ENCODE assay signal across 8 cellular contexts in genomic region chr1:185314416-185314815, GRCh38. TPM values are rescaled to one million over a fixed set of nuclear protein-coding genes. Genes with fewer than 3 reads are reported as not detected.
A peak's percentile ranks its signal among the peaks of the same experiment; 100 is the strongest.
DNase-seq lines count a peak whose midpoint lies in the region; ATAC-seq and TF ChIP-seq lines count a peak whose summit lies in the region.

No MANE protein-coding gene starts in this region.

- no peaks in the 10 kb centered on the region for H3K27me3 Mint-ChIP-seq in CD8-positive, alpha-beta T cell (ENCODE audit: low read depth)
- H3K27me3 Mint-ChIP-seq in central memory CD8-positive, alpha-beta T cell = no peaks in the 10 kb centered on the region
- H3K27me3 Mint-ChIP-seq in naive B cell = no peaks in the 10 kb centered on the region

- no peak overlapping the region for H2AFZ ChIP-seq in Loucy (ENCODE audit: low read length)

- H3K79me2 ChIP-seq in Loucy (ENCODE audit: insufficient read depth, low read length) = peaks cover 93% of the 10 kb centered on the region

- no peaks in the 10 kb centered on the region for H3K27me3 ChIP-seq in CD8-positive, alpha-beta T cell (ENCODE audit: insufficient read depth, low read length)
- H3K27me3 ChIP-seq in Loucy (ENCODE audit: insufficient read depth, low read length, poor library complexity, severe bottlenecking) = peaks cover 7% of the 10 kb centered on the region

- H3K27ac Mint-ChIP-seq in CD8-positive, alpha-beta T cell = peak overlapping the region; percentile 30
- peak overlapping the region; percentile 99 for H3K27ac Mint-ChIP-seq in central memory CD8-positive, alpha-beta T cell (ENCODE audit: low read depth)
- H3K27ac Mint-ChIP-seq in naive B cell = peak overlapping the region in 1 of 6 donors; percentile 21

- no peak for DNase-seq in CD8-positive, alpha-beta T cell
- DNase-seq in central memory CD8-positive, alpha-beta T cell (ENCODE audit: low spot score in 2 of 2) = no peak
- DNase-seq in naive B cell (no peak), NCI-H345 treated with DMSO at 0.1 percent for 48 hours (lab: John Stamatoyannopoulos, UW; ENCODE audit: unreplicated experiment) (no peak), middle frontal gyrus (ENCODE audit: extremely low spot score, low spot score) (no peak)
- DNase-seq in stimulated activated CD8-positive, alpha-beta memory T cell treated with anti-CD3 and anti-CD28 coated beads, Interleukin-4, amount 100 ng/mL, for 48 hours = no peak

- POLR2A ChIA-PET in CD8-positive, alpha-beta T cell (lab: Charles Lee) = interaction anchor here (0.7 kb wide), 1 partner anchor 24 kb away, joined by 5 read pairs; no protein-coding TSS in a partner anchor

- H3K27ac ChIP-seq in CD8-positive, alpha-beta T cell (ENCODE audit: low read depth, low read length) = no peak overlapping the region

- H3K9me3 ChIP-seq in CD8-positive, alpha-beta T cell (ENCODE audit: low read length) = no peaks in the 10 kb centered on the region
- H3K9me3 ChIP-seq in Loucy (ENCODE audit: insufficient read depth, low read depth, low read length) = no peaks in the 10 kb centered on the region

- H3K9ac ChIP-seq in Loucy (ENCODE audit: low read depth, low read length, poor library complexity, severe bottlenecking) = peak overlapping the region; percentile 98

- no peaks in the 10 kb centered on the region for H3K9me3 Mint-ChIP-seq in CD8-positive, alpha-beta T cell
- H3K9me3 Mint-ChIP-seq in central memory CD8-positive, alpha-beta T cell = no peaks in the 10 kb centered on the region
- H3K9me3 Mint-ChIP-seq in naive B cell = peaks cover 0 to 2% (median 0%) of the 10 kb centered on the region in 7 donors

- H3K4me3 Mint-ChIP-seq in CD8-positive, alpha-beta T cell = peak overlapping the region; percentile 97
- H3K4me3 Mint-ChIP-seq in central memory CD8-positive, alpha-beta T cell = peak overlapping the region; percentile 95
- H3K4me3 Mint-ChIP-seq in naive B cell = peak overlapping the region in 6 of 8 donors; percentile 13 to 92 (median 62)

- H3K36me3 Mint-ChIP-seq in CD8-positive, alpha-beta T cell = peaks cover 27% of the 10 kb centered on the region
- peaks cover 46% of the 10 kb centered on the region for H3K36me3 Mint-ChIP-seq in central memory CD8-positive, alpha-beta T cell (ENCODE audit: insufficient read depth)
- no peaks in the 10 kb centered on the region for H3K36me3 Mint-ChIP-seq in naive B cell

- peaks cover 5% of the 10 kb centered on the region for H3K36me3 ChIP-seq in CD8-positive, alpha-beta T cell (ENCODE audit: insufficient read depth, low read length)
- H3K36me3 ChIP-seq in Loucy (ENCODE audit: insufficient read depth, low read length) = peaks cover 22% of the 10 kb centered on the region; the same call in 1 of the 2 replicates

- no peaks in the 10 kb centered on the region for H3K9me2 ChIP-seq in Loucy (replicated peaks; ENCODE audit: low read depth, low read length)

- CTCF ChIA-PET in CD8-positive, alpha-beta T cell (lab: Charles Lee) = interaction anchor here (0.8 to 1.5 kb wide), 4 partner anchors 21 to 355 kb away, joined by 3 to 9 read pairs (median 3); partner anchors contain the start of gene NIBAN1

- no peak for ATAC-seq in CD8-positive, alpha-beta T cell
- ATAC-seq in central memory CD8-positive, alpha-beta T cell (replicated peaks; ENCODE audit: extremely low read depth, poor library complexity, severe bottlenecking) = no peak
- no peak for ATAC-seq in naive B cell (ENCODE audit: low read depth in 2 of 2)
- ATAC-seq in HG03045 (IDR thresholded peaks at IDR 0.05; ENCODE audit: unreplicated experiment) = no peak

- no peaks in the 10 kb centered on the region for H3F3A ChIP-seq in Loucy (ENCODE audit: low read depth)

- no peak for TF ChIP-seq CTCF in CD8-positive, alpha-beta T cell (IDR thresholded peaks at IDR 0.05)
- TF ChIP-seq CTCF in Loucy (conservative IDR thresholded peaks at IDR 0.05; ENCODE audit: low read length) = no peak

- peaks cover 70% of the 10 kb centered on the region for H4K20me1 ChIP-seq in Loucy (ENCODE audit: insufficient read depth, low read length, poor library complexity, severe bottlenecking)

- intact Hi-C loops in CD8-positive, alpha-beta T cell (cut with DNase I, micrococcal nuclease) = loop anchor here (10.0 kb wide), 3 partner anchors 270 to 1690 kb away; partner anchors contain the start of gene RNF2 (in 1 of the 2)

- H3K4me2 ChIP-seq in Loucy (ENCODE audit: low read depth, low read length, poor library complexity, severe bottlenecking) = peak overlapping the region; percentile 98

- H3K4me1 Mint-ChIP-seq in CD8-positive, alpha-beta T cell (ENCODE audit: low read depth) = peaks cover 62% of the 10 kb centered on the region
- H3K4me1 Mint-ChIP-seq in central memory CD8-positive, alpha-beta T cell = peaks cover 56% of the 10 kb centered on the region
- H3K4me1 Mint-ChIP-seq in naive B cell = peaks cover 49 to 55% (median 51%) of the 10 kb centered on the region in 3 donors

- H3K4me1 ChIP-seq in CD8-positive, alpha-beta T cell (ENCODE audit: insufficient read depth, low read length) = peaks cover 45% of the 10 kb centered on the region
- H3K4me1 ChIP-seq in Loucy (ENCODE audit: insufficient read depth, low read length, poor library complexity, severe bottlenecking) = peaks cover 69% of the 10 kb centered on the region

- H3K4me3 ChIP-seq in CD8-positive, alpha-beta T cell (ENCODE audit: low read depth, low read length) = peak overlapping the region; percentile 14
- H3K4me3 ChIP-seq in Loucy (ENCODE audit: low read length, poor library complexity, severe bottlenecking) = peak overlapping the region; percentile 99

RNA-seq across cellular contexts. Expression of gene IVNS1ABP, which starts 2.6 kb away (rescaled TPM):
- total RNA-seq in CD8-positive, alpha-beta T cell = 100 to 1,000 TPM; 227 to 237 TPM
- 10 to 100 TPM; 20.3 to 40.9 (median 31.0) TPM for polyA plus RNA-seq in naive B cell (ENCODE audit: low read depth in 6 of 6)
